ENCODE assay signal across 1 cellular context in the genomic region with DNA sequence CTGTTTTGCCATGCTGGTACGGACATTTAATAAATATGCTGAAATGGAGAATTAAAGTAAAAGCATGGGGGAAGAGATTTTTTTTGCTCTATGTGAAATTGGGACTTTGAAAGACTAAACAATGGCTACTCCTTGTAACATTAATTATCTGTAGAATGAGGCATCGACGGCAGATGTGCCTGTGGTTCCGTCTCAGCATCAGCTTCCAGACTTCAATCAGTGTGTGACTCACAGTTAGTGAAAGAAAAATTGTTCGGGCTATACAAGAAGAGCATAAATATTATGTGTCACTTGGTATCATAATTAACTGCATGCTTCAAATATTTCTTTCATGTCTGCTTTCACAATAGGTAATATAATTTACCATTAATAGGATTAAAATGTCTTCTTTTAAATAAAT.
TF ChIP-seq lines count a peak whose summit lies in the region.

No MANE protein-coding gene starts in this region.

TF ChIP-seq in IMR-90, 13 proteins besides CTCF, POLR2A, EP300 and RAD21:
- TF ChIP-seq FOS (IDR thresholded peaks at IDR 0.05; ENCODE audit: low read depth, low read length) (peak; percentile 23; the same call in 1 of the 2 replicates), SMC3 (IDR thresholded peaks at IDR 0.05; ENCODE audit: low read depth, low read length) (no peak)
TF ChIP-seq in IMR-90: peak in this region for 1.
